Comparison of ENCODE assay signal across 15 cellular contexts in the genomic region with DNA sequence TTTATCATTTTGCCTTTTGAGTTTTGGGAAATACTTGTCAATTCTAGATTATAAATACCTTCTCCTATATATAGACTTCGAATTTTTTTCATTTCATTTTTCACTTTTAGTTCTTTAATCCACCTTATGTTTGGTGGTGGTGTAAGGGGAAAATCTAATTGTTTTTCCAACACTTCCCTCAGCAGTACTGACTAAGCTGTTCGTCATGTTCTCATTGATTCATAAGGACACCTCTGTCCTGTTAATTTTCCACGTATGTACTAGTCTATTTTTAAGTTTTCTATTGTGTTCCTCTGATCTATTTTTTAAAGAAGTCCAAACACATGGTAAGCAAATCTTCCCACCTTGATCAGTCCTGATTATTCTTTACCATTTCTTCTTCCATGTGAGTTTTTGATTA.
"Had no signal": no experiment of that assay in that cellular context is flagged by ENCODE, and none has a peak within 500 bp of the region (broad histone marks: within the 10 kb centered on the region; RNA-seq: fewer than 3 reads in every experiment).

No MANE protein-coding gene starts in this region.

- DNase-seq: activated CD4-positive, CD25-positive, alpha-beta regulatory T cell; activated gamma-delta T cell treated with Interleukin-2 at 50 U/mL for 16 hours; effector memory CD4-positive, alpha-beta T cell; left cardiac atrium; lower lobe of right lung; natural killer cell; SIG-M5; stimulated activated CD4-positive, alpha-beta T cell treated with anti-CD3 and anti-CD28 coated beads, Interleukin-4, amount 100 ng/mL, for 1 hour; T-helper 1 cell; T-helper 9 cell; thyroid gland had no signal

- H3K4me3 ChIP-seq: lower lobe of right lung, smooth muscle cell, thyroid gland had no signal

- H3K4me3 Mint-ChIP-seq: activated CD8-positive, alpha-beta memory T cell treated with anti-CD3 and anti-CD28 coated beads, Interleukin-2, amount 10 ng/mL, durations not matched to agents 7 days and 5 days; natural killer cell had no signal

- H3K9me3 ChIP-seq: lower lobe of right lung, thyroid gland had no signal

- H3K27me3 Mint-ChIP-seq: activated CD8-positive, alpha-beta memory T cell treated with anti-CD3 and anti-CD28 coated beads, Interleukin-2, amount 10 ng/mL, durations not matched to agents 7 days and 5 days had no signal

- H3K27ac Mint-ChIP-seq: activated CD8-positive, alpha-beta memory T cell treated with anti-CD3 and anti-CD28 coated beads, Interleukin-2, amount 10 ng/mL, durations not matched to agents 7 days and 5 days; natural killer cell had no signal

- ATAC-seq: activated CD8-positive, alpha-beta memory T cell treated with anti-CD3 and anti-CD28 coated beads, Interleukin-2, amount 10 ng/mL, durations not matched to agents 7 days and 5 days; left cardiac atrium; lower lobe of right lung; natural killer cell; sciatic nerve had no signal

- H3K9me3 Mint-ChIP-seq: natural killer cell had no signal

- H3K4me1 ChIP-seq: parathyroid adenoma had no signal

- H3K36me3 Mint-ChIP-seq: natural killer cell had no signal

- H3K27ac ChIP-seq: lower lobe of right lung, parathyroid adenoma, thyroid gland had no signal

- H3K27me3 ChIP-seq: thyroid gland had no signal

- H3K36me3 ChIP-seq: lower lobe of right lung, thyroid gland had no signal

- H3K4me1 Mint-ChIP-seq: natural killer cell had no signal
